ENCODE assay signal across 1 cellular context in genomic region chr9:122252796-122253195, GRCh38.
TF ChIP-seq lines count a peak whose summit lies in the region.

No MANE protein-coding gene starts in this region.

TF ChIP-seq in GM12878, 131 proteins besides CTCF, POLR2A, EP300 and RAD21:
- TF ChIP-seq SP1 (IDR thresholded peaks at IDR 0.05; ENCODE audit: low read depth, low read length) (no peak), KLF5 (IDR thresholded peaks at IDR 0.05; ENCODE audit: partially characterized antibody) (no peak), TAF1 (IDR thresholded peaks at IDR 0.05; ENCODE audit: borderline replicate concordance, low read depth, low read length) (no peak), NR2C2 (IDR thresholded peaks at IDR 0.05; ENCODE audit: borderline replicate concordance, control insufficient read depth, insufficient read length, low read depth) (no peak)
